ENCODE assay signal across 8 cellular contexts in the genomic region with DNA sequence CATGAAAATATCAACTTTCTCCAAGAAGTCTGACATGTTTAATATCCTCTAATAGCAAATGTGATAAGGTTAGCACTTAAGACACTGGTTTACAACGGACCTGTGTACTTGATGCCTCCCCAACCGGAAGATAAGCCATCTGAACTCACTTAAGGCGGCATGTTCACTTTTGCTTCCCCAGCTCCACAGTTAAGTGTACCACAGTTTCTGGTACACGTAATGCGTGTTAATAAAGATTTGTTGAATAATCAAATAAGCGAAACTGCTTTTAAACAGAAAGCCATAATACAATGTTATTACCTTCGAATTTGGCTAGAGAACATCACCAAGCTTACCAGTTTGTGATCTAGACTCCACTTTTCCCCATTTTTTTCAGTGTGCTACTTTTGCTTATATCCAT. TPM values are rescaled to one million over a fixed set of nuclear protein-coding genes. Genes with fewer than 3 reads are reported as not detected.
A peak's percentile ranks its signal among the peaks of the same experiment; 100 is the strongest.
DNase-seq lines count a peak whose midpoint lies in the region; ATAC-seq and TF ChIP-seq lines count a peak whose summit lies in the region.

No MANE protein-coding gene starts in this region.

- H3K4me1 ChIP-seq in SJSA1 (replicated peaks) (peaks cover 4% of the 10 kb centered on the region; the same call in 1 of the 2 replicates), spleen (peaks cover 19 to 46% (median 39%) of the 10 kb centered on the region in 6 donors)

- TF ChIP-seq CTCF in fibroblast of the aortic adventitia (IDR thresholded peaks at IDR 0.05; ENCODE audit: insufficient read depth, low read length) (no peak), spleen (IDR thresholded peaks at IDR 0.05 in 8 of 11, conservative IDR thresholded peaks at IDR 0.05 in 3 of 11) (no peak)

- TF ChIP-seq POLR2A in spleen (IDR thresholded peaks at IDR 0.05) = no peak

- intact Hi-C loops in spleen (cut with DNase I; ENCODE audit: low total_unique reads) = no loop called here

- H3K27me3 ChIP-seq in SJSA1 (replicated peaks) (no peaks in the 10 kb centered on the region), spleen (replicated peaks in 1 of 7) (no peaks in the 10 kb centered on the region)

- H3K4me3 ChIP-seq in SJSA1 (peak overlapping the region; percentile 77), fibroblast of the aortic adventitia (ENCODE audit: low read depth, low read length) (peak overlapping the region; percentile 93), spleen (peak overlapping the region in 7 of 8 donors; percentile 69 to 99 (median 97))

- H3K36me3 ChIP-seq in SJSA1 (peaks cover 8% of the 10 kb centered on the region), spleen (no peaks in the 10 kb centered on the region)

- ATAC-seq in HG02884 (IDR thresholded peaks at IDR 0.05; ENCODE audit: unreplicated experiment) = no peak

- H3K27ac ChIP-seq in SJSA1 (peak overlapping the region; percentile 95; the same call in 1 of the 2 replicates), spleen (peak overlapping the region in 6 of 8 donors; percentile 99 to 100 (median 99))

- WGBS in spleen, 5 donors = 16 to 38% (median 26%) methylated on average over 7 of the region's 7 CpGs

- H3K9me3 ChIP-seq in SJSA1 (replicated peaks) = no peaks in the 10 kb centered on the region
- no peaks in the 10 kb centered on the region for H3K9me3 ChIP-seq in spleen

- DNase-seq in NCI-H748 (lab: John Stamatoyannopoulos, UW; ENCODE audit: unreplicated experiment) (peak; percentile 35), NCI-H748 treated with DMSO at 0.1 percent for 48 hours (lab: John Stamatoyannopoulos, UW) (no peak), SJSA1 (ENCODE audit: low read depth in 1 of 2, low spot score in 2 of 2) (peak in 1 of 2 experiments; percentile 1), fibroblast of the aortic adventitia (ENCODE audit: low read depth) (peak; percentile 11), spleen (no peak), NCI-H2227 (lab: John Stamatoyannopoulos, UW; ENCODE audit: unreplicated experiment) (no peak), globus pallidus (ENCODE audit: low spot score) (no peak)

RNA-seq across cellular contexts. Expression of a gene that starts 1.4 kb away (rescaled TPM):
- total RNA-seq in SJSA1 (2014; rRNA removed; shearing (Covaris generic)) = 7.3 and 8.1 TPM in 2 replicates
- total RNA-seq in fibroblast of the aortic adventitia (ENCODE audit: low replicate concordance) (19.4 and 22.8 TPM in 2 replicates), spleen (10 to 100 TPM; 56.5 to 85.8 (median 78.0) TPM)
- 10 to 100 TPM; 18.4 to 30.2 (median 23.5) TPM for polyA plus RNA-seq in spleen

RNA-seq across cellular contexts. Expression of a gene that starts 36.5 kb away (rescaled TPM):
- not detected in 2 replicates for total RNA-seq in SJSA1 (2014; rRNA removed; shearing (Covaris generic))
- total RNA-seq in fibroblast of the aortic adventitia (ENCODE audit: low replicate concordance) (not detected in 2 replicates), spleen (10 to 100 TPM in 1 of 7 donors, 1 to 10 TPM in 6; 2.4 to 10.1 (median 6.0) TPM)
- 1 to 10 TPM; 1.0 to 2.1 (median 1.9) TPM for polyA plus RNA-seq in spleen

Comparison
In these comparisons a context has a peak if more than half of its experiments do, and no peak if none do; other contexts are left out.
1. DNase-seq: peak in NCI-H748 (single experiment) and fibroblast of the aortic adventitia (single experiment); none in NCI-H748 treated with DMSO at 0.1 percent for 48 hours (single experiment), spleen (single experiment), NCI-H2227 (single experiment) and globus pallidus (single experiment).
2. Peak in every context shown above with its lines, with median percentiles within 50 percentile points of each other: H3K4me3 ChIP-seq.